Comparison of ENCODE assay signal across 1 cellular context in the genomic region with DNA sequence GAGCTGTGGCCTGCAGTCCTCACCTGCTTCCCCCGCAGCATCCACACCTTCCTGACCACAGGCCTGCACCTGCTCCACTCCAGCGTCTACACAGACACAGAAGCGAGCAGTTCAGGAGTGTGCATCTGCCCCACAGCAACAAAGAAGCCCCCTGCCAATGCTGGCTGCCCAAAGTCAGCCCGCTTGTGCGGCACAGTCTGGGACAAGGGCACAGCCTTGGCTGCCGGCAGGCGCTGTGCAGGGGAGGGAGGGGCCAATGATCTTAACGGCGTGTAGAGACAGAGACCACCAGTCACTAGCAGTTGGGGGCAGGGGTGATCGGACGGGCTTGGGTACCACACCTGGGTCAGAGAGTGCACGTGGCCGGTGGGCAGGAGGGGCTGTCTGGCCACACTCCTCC.
TF ChIP-seq lines count a peak whose summit lies in the region.

No MANE protein-coding gene starts in this region.

TF ChIP-seq in K562, 482 proteins besides CTCF, POLR2A, EP300 and RAD21:
- TF ChIP-seq GABPB1 (CRISPR knock-in tag; IDR thresholded peaks at IDR 0.05) (no peak), POLR2G (IDR thresholded peaks at IDR 0.05; ENCODE audit: low read depth, low read length) (peak; percentile 63), KDM4B (IDR thresholded peaks at IDR 0.05; ENCODE audit: borderline replicate concordance in 2 of 2, low read depth in 1 of 2) (no peak), KDM5B (IDR thresholded peaks at IDR 0.05; ENCODE audit: insufficient replicate concordance, low read depth, low read length) (no peak), TGIF2 (CRISPR knock-in tag; IDR thresholded peaks at IDR 0.05) (no peak), NCOA1 (IDR thresholded peaks at IDR 0.05; ENCODE audit: low read depth) (no peak), RBFOX2 (IDR thresholded peaks at IDR 0.05; ENCODE audit: low read depth, low read length) (peak; percentile 53), SMARCB1 (IDR thresholded peaks at IDR 0.05; ENCODE audit: insufficient read length, low read depth) (no peak), ZNF121 (CRISPR knock-in tag; conservative IDR thresholded peaks at IDR 0.05) (no peak), NBN (IDR thresholded peaks at IDR 0.05; ENCODE audit: low read depth) (no peak)
- TF ChIP-seq, protein P1, sequence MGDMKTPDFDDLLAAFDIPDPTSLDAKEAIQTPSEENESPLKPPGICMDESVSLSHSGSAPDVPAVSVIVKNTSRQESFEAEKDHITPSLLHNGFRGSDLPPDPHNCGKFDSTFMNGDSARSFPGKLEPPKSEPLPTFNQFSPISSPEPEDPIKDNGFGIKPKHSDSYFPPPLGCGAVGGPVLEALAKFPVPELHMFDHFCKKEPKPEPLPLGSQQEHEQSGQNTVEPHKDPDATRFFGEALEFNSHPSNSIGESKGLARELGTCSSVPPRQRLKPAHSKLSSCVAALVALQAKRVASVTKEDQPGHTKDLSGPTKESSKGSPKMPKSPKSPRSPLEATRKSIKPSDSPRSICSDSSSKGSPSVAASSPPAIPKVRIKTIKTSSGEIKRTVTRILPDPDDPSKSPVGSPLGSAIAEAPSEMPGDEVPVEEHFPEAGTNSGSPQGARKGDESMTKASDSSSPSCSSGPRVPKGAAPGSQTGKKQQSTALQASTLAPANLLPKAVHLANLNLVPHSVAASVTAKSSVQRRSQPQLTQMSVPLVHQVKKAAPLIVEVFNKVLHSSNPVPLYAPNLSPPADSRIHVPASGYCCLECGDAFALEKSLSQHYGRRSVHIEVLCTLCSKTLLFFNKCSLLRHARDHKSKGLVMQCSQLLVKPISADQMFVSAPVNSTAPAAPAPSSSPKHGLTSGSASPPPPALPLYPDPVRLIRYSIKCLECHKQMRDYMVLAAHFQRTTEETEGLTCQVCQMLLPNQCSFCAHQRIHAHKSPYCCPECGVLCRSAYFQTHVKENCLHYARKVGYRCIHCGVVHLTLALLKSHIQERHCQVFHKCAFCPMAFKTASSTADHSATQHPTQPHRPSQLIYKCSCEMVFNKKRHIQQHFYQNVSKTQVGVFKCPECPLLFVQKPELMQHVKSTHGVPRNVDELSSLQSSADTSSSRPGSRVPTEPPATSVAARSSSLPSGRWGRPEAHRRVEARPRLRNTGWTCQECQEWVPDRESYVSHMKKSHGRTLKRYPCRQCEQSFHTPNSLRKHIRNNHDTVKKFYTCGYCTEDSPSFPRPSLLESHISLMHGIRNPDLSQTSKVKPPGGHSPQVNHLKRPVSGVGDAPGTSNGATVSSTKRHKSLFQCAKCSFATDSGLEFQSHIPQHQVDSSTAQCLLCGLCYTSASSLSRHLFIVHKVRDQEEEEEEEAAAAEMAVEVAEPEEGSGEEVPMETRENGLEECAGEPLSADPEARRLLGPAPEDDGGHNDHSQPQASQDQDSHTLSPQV (IDR thresholded peaks at IDR 0.05): no peak
- TF ChIP-seq, protein P2, sequence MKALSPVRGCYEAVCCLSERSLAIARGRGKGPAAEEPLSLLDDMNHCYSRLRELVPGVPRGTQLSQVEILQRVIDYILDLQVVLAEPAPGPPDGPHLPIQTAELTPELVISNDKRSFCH (CRISPR knock-in tag; IDR thresholded peaks at IDR 0.05): no peak
- TF ChIP-seq, protein P2 (tag; IDR thresholded peaks at IDR 0.05): no peak
- TF ChIP-seq, protein P3, sequence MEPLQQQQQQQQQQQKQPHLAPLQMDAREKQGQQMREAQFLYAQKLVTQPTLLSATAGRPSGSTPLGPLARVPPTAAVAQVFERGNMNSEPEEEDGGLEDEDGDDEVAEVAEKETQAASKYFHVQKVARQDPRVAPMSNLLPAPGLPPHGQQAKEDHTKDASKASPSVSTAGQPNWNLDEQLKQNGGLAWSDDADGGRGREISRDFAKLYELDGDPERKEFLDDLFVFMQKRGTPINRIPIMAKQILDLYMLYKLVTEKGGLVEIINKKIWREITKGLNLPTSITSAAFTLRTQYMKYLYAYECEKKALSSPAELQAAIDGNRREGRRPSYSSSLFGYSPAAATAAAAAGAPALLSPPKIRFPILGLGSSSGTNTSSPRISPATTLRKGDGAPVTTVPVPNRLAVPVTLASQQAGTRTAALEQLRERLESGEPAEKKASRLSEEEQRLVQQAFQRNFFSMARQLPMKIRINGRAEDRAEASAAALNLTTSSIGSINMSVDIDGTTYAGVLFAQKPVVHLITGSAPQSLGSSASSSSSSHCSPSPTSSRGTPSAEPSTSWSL (CRISPR knock-in tag; IDR thresholded peaks at IDR 0.05; ENCODE audit: borderline replicate concordance): no peak
- TF ChIP-seq, protein P4, sequence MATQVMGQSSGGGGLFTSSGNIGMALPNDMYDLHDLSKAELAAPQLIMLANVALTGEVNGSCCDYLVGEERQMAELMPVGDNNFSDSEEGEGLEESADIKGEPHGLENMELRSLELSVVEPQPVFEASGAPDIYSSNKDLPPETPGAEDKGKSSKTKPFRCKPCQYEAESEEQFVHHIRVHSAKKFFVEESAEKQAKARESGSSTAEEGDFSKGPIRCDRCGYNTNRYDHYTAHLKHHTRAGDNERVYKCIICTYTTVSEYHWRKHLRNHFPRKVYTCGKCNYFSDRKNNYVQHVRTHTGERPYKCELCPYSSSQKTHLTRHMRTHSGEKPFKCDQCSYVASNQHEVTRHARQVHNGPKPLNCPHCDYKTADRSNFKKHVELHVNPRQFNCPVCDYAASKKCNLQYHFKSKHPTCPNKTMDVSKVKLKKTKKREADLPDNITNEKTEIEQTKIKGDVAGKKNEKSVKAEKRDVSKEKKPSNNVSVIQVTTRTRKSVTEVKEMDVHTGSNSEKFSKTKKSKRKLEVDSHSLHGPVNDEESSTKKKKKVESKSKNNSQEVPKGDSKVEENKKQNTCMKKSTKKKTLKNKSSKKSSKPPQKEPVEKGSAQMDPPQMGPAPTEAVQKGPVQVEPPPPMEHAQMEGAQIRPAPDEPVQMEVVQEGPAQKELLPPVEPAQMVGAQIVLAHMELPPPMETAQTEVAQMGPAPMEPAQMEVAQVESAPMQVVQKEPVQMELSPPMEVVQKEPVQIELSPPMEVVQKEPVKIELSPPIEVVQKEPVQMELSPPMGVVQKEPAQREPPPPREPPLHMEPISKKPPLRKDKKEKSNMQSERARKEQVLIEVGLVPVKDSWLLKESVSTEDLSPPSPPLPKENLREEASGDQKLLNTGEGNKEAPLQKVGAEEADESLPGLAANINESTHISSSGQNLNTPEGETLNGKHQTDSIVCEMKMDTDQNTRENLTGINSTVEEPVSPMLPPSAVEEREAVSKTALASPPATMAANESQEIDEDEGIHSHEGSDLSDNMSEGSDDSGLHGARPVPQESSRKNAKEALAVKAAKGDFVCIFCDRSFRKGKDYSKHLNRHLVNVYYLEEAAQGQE (CRISPR knock-in tag; IDR thresholded peaks at IDR 0.05; ENCODE audit: low read depth): no peak
